Comparison of ENCODE assay signal across 9 cellular contexts in genomic region chr10:133087679-133088523, GRCh38. TPM values are rescaled to one million over a fixed set of nuclear protein-coding genes. Genes with fewer than 3 reads are reported as not detected.
DNase-seq lines count a peak whose midpoint lies in the region; ATAC-seq lines count a peak whose summit lies in the region.
"Had no signal": no experiment of that assay in that cellular context is flagged by ENCODE, and none has a peak within 500 bp of the region (broad histone marks: within the 10 kb centered on the region; RNA-seq: fewer than 3 reads in every experiment).

ADGRA1 (plus strand) TSS chr10:133087924; CDS start chr10:133088910, 986 bp downstream.

- H3K23ac ChIP-seq in trophoblast cell (ENCODE audit: low read length) = no peak within 1 kb of the TSS

- no peak within 1 kb of the TSS for H3K18ac ChIP-seq in trophoblast cell (ENCODE audit: low read length)

- no peak within 1 kb of the TSS for H2BK5ac ChIP-seq in trophoblast cell (ENCODE audit: low read depth, low read length, poor library complexity)

- no peak within 1 kb of the TSS for H2AK5ac ChIP-seq in trophoblast cell (ENCODE audit: low read length)

- no peaks in the 10 kb centered on the region for H3K79me2 ChIP-seq in trophoblast cell (ENCODE audit: control insufficient read depth, insufficient read depth, low read length, poor library complexity)

- no peak within 1 kb of the TSS for H4K12ac ChIP-seq in trophoblast cell (ENCODE audit: low read depth, low read length)

- no peaks in the 10 kb centered on the region for H3K36me3 ChIP-seq in trophoblast cell (ENCODE audit: control insufficient read depth in 1 of 2, insufficient read depth in 2 of 2, low read length in 2 of 2)

- no peak within 1 kb of the TSS for H3K4me3 ChIP-seq in trophoblast cell (ENCODE audit: low read depth, low read length)

- H2AFZ ChIP-seq in trophoblast cell (ENCODE audit: insufficient read depth, low read length, poor library complexity) = no peak within 1 kb of the TSS

- no peak within 1 kb of the TSS for H4K8ac ChIP-seq in trophoblast cell (ENCODE audit: low read depth, low read length)

- H2BK120ac ChIP-seq in trophoblast cell (ENCODE audit: insufficient read depth, low read length, poor library complexity) = no peak within 1 kb of the TSS

- ATAC-seq in GM19023 (IDR thresholded peaks at IDR 0.05; ENCODE audit: unreplicated experiment) (no peak), GM19397 (IDR thresholded peaks at IDR 0.05; ENCODE audit: unreplicated experiment) (no peak)

- H3K27me3 ChIP-seq in trophoblast cell (ENCODE audit: insufficient read depth, low read length) = peaks cover 43% of the 10 kb centered on the region

- no CpG with 5 or more reads among the region's 114 CpGs for WGBS in trophoblast cell (ENCODE audit: extremely low coverage, insufficient coverage, insufficient read length)

- no peaks in the 10 kb centered on the region for H3K4me1 ChIP-seq in trophoblast cell (ENCODE audit: control insufficient read depth in 1 of 2, insufficient read depth in 2 of 2, low read length in 2 of 2)

- H2BK12ac ChIP-seq in trophoblast cell (ENCODE audit: low read length) = no peak within 1 kb of the TSS

- no peaks in the 10 kb centered on the region for H3K79me1 ChIP-seq in trophoblast cell (ENCODE audit: low read length)

- H3K27ac ChIP-seq in trophoblast cell (ENCODE audit: low read depth, low read length) = no peak within 1 kb of the TSS

- no peak within 1 kb of the TSS for H3K4ac ChIP-seq in trophoblast cell (ENCODE audit: low read depth, low read length)

- no peak within 1 kb of the TSS for H3K9ac ChIP-seq in trophoblast cell (ENCODE audit: low read length)

- no peak within 1 kb of the TSS for H3K14ac ChIP-seq in trophoblast cell (ENCODE audit: low read length)

- peaks cover 3% of the 10 kb centered on the region for H3K9me3 ChIP-seq in trophoblast cell (ENCODE audit: insufficient read depth, low read depth, low read length)

- DNase-seq in DMS153 (lab: John Stamatoyannopoulos, UW) = peak; percentile 8
- no peak for DNase-seq in DMS153 treated with DMSO at 0.1 percent for 48 hours (lab: John Stamatoyannopoulos, UW; ENCODE audit: unreplicated experiment)
- DNase-seq in NCI-H748 treated with DMSO at 0.1 percent for 48 hours (lab: John Stamatoyannopoulos, UW) = peak; percentile 9
- DNase-seq in hippocampal formation (lab: John Stamatoyannopoulos, UW) = peak; percentile 19 to 35
- no peak for DNase-seq in trophoblast cell
- DNase-seq in pons (ENCODE audit: low spot score) = no peak
- DNase-seq: activated CD4-positive, alpha-beta T cell treated with anti-CD3 and anti-CD28 coated beads for 4 hours had no signal

- peak within 1 kb of the TSS; percentile 45 for H3K4me2 ChIP-seq in trophoblast cell (ENCODE audit: low read length)

- no peak within 1 kb of the TSS for H4K91ac ChIP-seq in trophoblast cell (ENCODE audit: low read depth, low read length)

RNA-seq across cellular contexts. Expression of gene ADGRA1, which starts in this region (rescaled TPM):
- polyA plus RNA-seq in trophoblast cell (2013) = 0.04 and 0.07 TPM in 2 replicates

Comparison
In these comparisons a context has a peak if more than half of its experiments do, and no peak if none do; other contexts are left out.
1. DNase-seq: peak in DMS153 (single experiment), NCI-H748 treated with DMSO at 0.1 percent for 48 hours (single experiment) and hippocampal formation (2 of 2); none in DMS153 treated with DMSO at 0.1 percent for 48 hours (single experiment), trophoblast cell (0 of 2) and pons (single experiment).